ENCODE assay signal across 26 cellular contexts in the genomic region with DNA sequence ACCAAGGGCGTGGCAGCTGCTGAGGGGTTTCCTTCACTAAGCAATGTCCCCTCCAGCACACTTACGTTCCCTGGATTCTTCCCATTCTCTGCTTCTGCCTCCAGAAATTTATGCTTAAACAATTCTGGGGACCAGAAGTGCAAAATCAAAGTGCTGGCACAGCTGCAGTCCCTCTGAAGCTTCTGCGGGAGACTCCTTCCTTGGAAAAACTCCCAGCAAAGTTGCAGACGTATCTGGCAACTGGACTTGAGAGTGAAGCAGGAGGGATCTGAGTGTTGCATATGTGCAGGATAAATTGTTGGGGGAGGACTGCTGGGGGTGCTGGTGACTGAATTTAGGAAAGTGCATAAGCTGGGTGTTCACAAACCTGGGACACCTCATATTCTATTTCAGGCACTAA.
"Had no signal": no experiment of that assay in that cellular context is flagged by ENCODE, and none has a peak within 500 bp of the region (broad histone marks: within the 10 kb centered on the region; RNA-seq: fewer than 3 reads in every experiment).

No MANE protein-coding gene starts in this region.

- H3K4me1 ChIP-seq: colonic mucosa, gastrocnemius medialis, left lung, lower lobe of right lung had no signal

- H3K27ac Mint-ChIP-seq: dendritic cell treated with granulocyte-macrophage colony-stimulating factor and Interleukin-4, amounts not matched to agents 40 ng/mL and 50 ng/mL, for 4 days; effector memory CD8-positive, alpha-beta T cell; endodermal cell; mesothelial cell of epicardium had no signal

- H3K4me3 Mint-ChIP-seq: central memory CD8-positive, alpha-beta T cell; dendritic cell treated with granulocyte-macrophage colony-stimulating factor and Interleukin-4, amounts not matched to agents 40 ng/mL and 50 ng/mL, for 4 days; effector memory CD8-positive, alpha-beta T cell; endodermal cell; mesothelial cell of epicardium had no signal

- DNase-seq: cerebellar nuclear complex; colonic mucosa; cortex of kidney; effector CD8-positive, alpha-beta T cell; effector memory CD8-positive, alpha-beta T cell; endodermal cell; erythroblast; foreskin fibroblast; foreskin melanocyte; gastrocnemius medialis; glutamatergic neuron; head of caudate nucleus; heart right ventricle; hippocampal formation; islet precursor cell; kidney; kidney glomerular epithelial cell; left lung; left ventricle myocardium superior; lower lobe of right lung; mesenchymal stem cell had no signal

- H3K36me3 Mint-ChIP-seq: mesothelial cell of epicardium had no signal

- H3K27me3 ChIP-seq: colonic mucosa, gastrocnemius medialis, left lung had no signal

- H3K27ac ChIP-seq: colonic mucosa, epithelial cell of prostate, gastrocnemius medialis, heart right ventricle, left lung, lower lobe of right lung had no signal

- H3K36me3 ChIP-seq: colonic mucosa, gastrocnemius medialis, heart right ventricle, left lung, lower lobe of right lung had no signal

- H3K9me3 Mint-ChIP-seq: endodermal cell had no signal

- H3K9me3 ChIP-seq: colonic mucosa, gastrocnemius medialis, heart right ventricle, left lung, lower lobe of right lung had no signal

- ATAC-seq: effector memory CD8-positive, alpha-beta T cell; esophagus mucosa; gastrocnemius medialis; left lung; left ventricle myocardium superior; lower lobe of right lung had no signal

- H3K27me3 Mint-ChIP-seq: central memory CD8-positive, alpha-beta T cell; dendritic cell treated with granulocyte-macrophage colony-stimulating factor and Interleukin-4, amounts not matched to agents 40 ng/mL and 50 ng/mL, for 4 days; effector memory CD8-positive, alpha-beta T cell had no signal

- H3K4me3 ChIP-seq: colonic mucosa, gastrocnemius medialis, heart right ventricle, left lung, lower lobe of right lung had no signal

- H3K4me1 Mint-ChIP-seq: central memory CD8-positive, alpha-beta T cell; endodermal cell; mesothelial cell of epicardium had no signal
